Comparison of ENCODE assay signal across 10 cellular contexts in the genomic region with DNA sequence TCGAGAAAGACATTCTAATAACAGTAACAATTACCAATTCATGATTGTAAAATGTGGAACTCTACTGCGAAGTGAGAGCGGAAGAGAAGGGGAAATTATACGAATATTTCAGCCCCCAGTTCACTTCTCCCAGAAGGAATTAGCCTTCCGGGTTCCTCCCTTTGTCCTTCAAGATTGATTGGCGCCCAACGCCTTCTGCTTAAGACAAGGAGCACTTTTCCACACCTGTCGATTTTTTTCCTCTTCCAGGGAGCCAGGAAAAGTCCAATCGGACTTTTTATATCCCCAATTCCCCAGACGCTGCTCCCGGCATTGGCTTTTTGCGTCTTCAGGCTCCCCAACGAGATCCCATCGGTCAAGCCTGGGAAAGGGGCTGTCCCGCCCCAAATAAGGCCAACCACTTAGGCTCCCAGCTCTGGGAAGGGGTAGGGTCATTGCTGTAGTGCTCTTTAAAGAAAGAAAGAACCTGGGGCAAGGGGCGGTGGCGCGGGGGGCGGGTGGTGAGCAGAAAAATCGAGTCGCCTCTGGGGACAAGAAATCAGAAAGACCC. TPM values are rescaled to one million over a fixed set of nuclear protein-coding genes. Genes with fewer than 3 reads are reported as not detected.
DNase-seq lines count a peak whose midpoint lies in the region; ATAC-seq and TF ChIP-seq lines count a peak whose summit lies in the region.
"Had no signal": no experiment of that assay in that cellular context is flagged by ENCODE, and none has a peak within 500 bp of the region (broad histone marks: within the 10 kb centered on the region; RNA-seq: fewer than 3 reads in every experiment).

No MANE protein-coding gene starts in this region.

- TF ChIP-seq CTCF in epithelial cell of proximal tubule (conservative IDR thresholded peaks at IDR 0.05; ENCODE audit: low read depth, low read length) (no peak), uterus (IDR thresholded peaks at IDR 0.05) (no peak)

- no peaks in the 10 kb centered on the region for H3K9me3 Mint-ChIP-seq in activated naive CD4-positive, alpha-beta T cell treated with anti-CD3 and anti-CD28 coated beads for 36 hours

- H3K27me3 ChIP-seq in muscle layer of colon (ENCODE audit: control insufficient read depth in 1 of 2, insufficient read depth in 2 of 2, low read length in 2 of 2) (peaks cover 0 to 7% of the 10 kb centered on the region in 2 donors), uterus (no peaks in the 10 kb centered on the region)

- no peak for DNase-seq in activated naive CD4-positive, alpha-beta T cell treated with anti-CD3 and anti-CD28 coated beads for 36 hours
- DNase-seq in activated naive CD4-positive, alpha-beta T cell treated with anti-CD3 and anti-CD28 coated beads, Interleukin-2, amount 50 U/mL, for 16 hours = no peak
- no peak for DNase-seq in epithelial cell of proximal tubule (ENCODE audit: low read depth)
- DNase-seq in uterus = no peak
- no peak for DNase-seq in GM03348 (ENCODE audit: low spot score)
- DNase-seq: activated CD4-positive, CD25-positive, alpha-beta regulatory T cell treated with anti-CD3 and anti-CD28 coated beads, Interleukin-2, amount 50 U/mL, for 72 hours had no signal

- H3K9ac ChIP-seq in muscle layer of colon (ENCODE audit: low read length) = no peak overlapping the region

- CTCF ChIA-PET in activated naive CD4-positive, alpha-beta T cell treated with anti-CD3 and anti-CD28 coated beads for 36 hours (lab: Charles Lee) = no interaction called here

- peak overlapping the region; percentile 51 for H3K4me3 Mint-ChIP-seq in activated naive CD4-positive, alpha-beta T cell treated with anti-CD3 and anti-CD28 coated beads for 36 hours

- H3K27ac ChIP-seq in muscle layer of colon (ENCODE audit: low read depth, low read length) (peak overlapping the region; percentile 58), uterus (no peak overlapping the region)

- H3K4me1 ChIP-seq in muscle layer of colon (ENCODE audit: insufficient read depth, low read length) (no peaks in the 10 kb centered on the region), uterus (peaks cover 0 to 4% of the 10 kb centered on the region in 2 donors)

- no peak overlapping the region for H3K27ac Mint-ChIP-seq in activated naive CD4-positive, alpha-beta T cell treated with anti-CD3 and anti-CD28 coated beads for 36 hours

- ATAC-seq in HG03097 (IDR thresholded peaks at IDR 0.05; ENCODE audit: low FRiP score, unreplicated experiment) (no peak), esophagus mucosa (no peak)

- H3K9me3 ChIP-seq in muscle layer of colon (ENCODE audit: low read length) (no peaks in the 10 kb centered on the region), uterus (no peaks in the 10 kb centered on the region)

- peaks cover 19% of the 10 kb centered on the region for H3K27me3 Mint-ChIP-seq in activated naive CD4-positive, alpha-beta T cell treated with anti-CD3 and anti-CD28 coated beads for 36 hours (ENCODE audit: low read depth)

- no peaks in the 10 kb centered on the region for H3K4me1 Mint-ChIP-seq in activated naive CD4-positive, alpha-beta T cell treated with anti-CD3 and anti-CD28 coated beads for 36 hours (ENCODE audit: low read depth)

- H3K4me3 ChIP-seq in epithelial cell of proximal tubule (ENCODE audit: low read depth, low read length) = peak overlapping the region; percentile 77
- H3K4me3 ChIP-seq in muscle layer of colon (ENCODE audit: low read depth in 1 of 2, low read length in 2 of 2) = peak overlapping the region; percentile 43 to 54
- H3K4me3 ChIP-seq in uterus = peak overlapping the region; percentile 31 to 41

- intact Hi-C loops in activated naive CD4-positive, alpha-beta T cell treated with anti-CD3 and anti-CD28 coated beads for 36 hours (cut with micrococcal nuclease) = no loop called here
- intact Hi-C loops in uterus (cut with DNase I; ENCODE audit: low total_unique reads) = no loop called here

- no peaks in the 10 kb centered on the region for H3K36me3 Mint-ChIP-seq in activated naive CD4-positive, alpha-beta T cell treated with anti-CD3 and anti-CD28 coated beads for 36 hours (ENCODE audit: low read depth)

- H3K36me3 ChIP-seq in muscle layer of colon (ENCODE audit: insufficient read depth, low read length) (no peaks in the 10 kb centered on the region), uterus (no peaks in the 10 kb centered on the region)

- TF ChIP-seq POLR2A in uterus (IDR thresholded peaks at IDR 0.05) = no peak

RNA-seq across cellular contexts. Expression of gene DSC2, which starts 1.5 kb away (rescaled TPM):
- total RNA-seq in activated naive CD4-positive, alpha-beta T cell treated with anti-CD3 and anti-CD28 coated beads for 36 hours = under 1 TPM in 1 of 2 experiments, not detected in 1; 0.02 TPM
- total RNA-seq in epithelial cell of proximal tubule (12.2 and 19.6 TPM in 2 replicates), uterus (10 to 100 TPM in 1 of 4 donors, 1 to 10 TPM in 2, under 1 TPM in 1; 0.26 to 17.9 (median 5.1) TPM), esophagus mucosa (434 TPM)
- total RNA-seq: endothelial cell of umbilical vein had no signal

RNA-seq across cellular contexts. Expression of gene DSC3, which starts 58.1 kb away (rescaled TPM):
- not detected for total RNA-seq in activated naive CD4-positive, alpha-beta T cell treated with anti-CD3 and anti-CD28 coated beads for 36 hours
- total RNA-seq in epithelial cell of proximal tubule (0.14 and 0.75 TPM in 2 replicates), uterus (10 to 100 TPM in 1 of 4 donors, 1 to 10 TPM in 1, not detected in 2; 1.3 to 15.7 TPM), esophagus mucosa (319 TPM)

Comparison
In these comparisons a context has a peak if more than half of its experiments do, and no peak if none do; other contexts are left out.
1. RNA of gene DSC2, which starts 1.5 kb away (total RNA-seq): 434 TPM in esophagus mucosa (single experiment); 12.2 to 19.6 TPM in epithelial cell of proximal tubule, 0.26 to 17.9 TPM in uterus and 0.02 TPM in activated naive CD4-positive, alpha-beta T cell treated with anti-CD3 and anti-CD28 coated beads for 36 hours; every median in the first group is over 10 times any median in the second.
2. RNA of gene DSC3, which starts 58.1 kb away (total RNA-seq): 319 TPM in esophagus mucosa (single experiment); 1.3 to 15.7 TPM in uterus, 0.14 to 0.75 TPM in epithelial cell of proximal tubule and not detected in activated naive CD4-positive, alpha-beta T cell treated with anti-CD3 and anti-CD28 coated beads for 36 hours; every median in the first group is over 10 times any median in the second.
3. Peak in every context shown above with its lines, with median percentiles within 50 percentile points of each other: H3K4me3 ChIP-seq.